1 cellular context compared by ENCODE assay signal in genomic region chr3:197961582-197961945, GRCh38.
TF ChIP-seq lines count a peak whose summit lies in the region.

No MANE protein-coding gene starts in this region.

TF ChIP-seq in GM23338, 12 proteins besides CTCF, POLR2A, EP300 and RAD21 (continued from another document):
- TF ChIP-seq, protein P1, sequence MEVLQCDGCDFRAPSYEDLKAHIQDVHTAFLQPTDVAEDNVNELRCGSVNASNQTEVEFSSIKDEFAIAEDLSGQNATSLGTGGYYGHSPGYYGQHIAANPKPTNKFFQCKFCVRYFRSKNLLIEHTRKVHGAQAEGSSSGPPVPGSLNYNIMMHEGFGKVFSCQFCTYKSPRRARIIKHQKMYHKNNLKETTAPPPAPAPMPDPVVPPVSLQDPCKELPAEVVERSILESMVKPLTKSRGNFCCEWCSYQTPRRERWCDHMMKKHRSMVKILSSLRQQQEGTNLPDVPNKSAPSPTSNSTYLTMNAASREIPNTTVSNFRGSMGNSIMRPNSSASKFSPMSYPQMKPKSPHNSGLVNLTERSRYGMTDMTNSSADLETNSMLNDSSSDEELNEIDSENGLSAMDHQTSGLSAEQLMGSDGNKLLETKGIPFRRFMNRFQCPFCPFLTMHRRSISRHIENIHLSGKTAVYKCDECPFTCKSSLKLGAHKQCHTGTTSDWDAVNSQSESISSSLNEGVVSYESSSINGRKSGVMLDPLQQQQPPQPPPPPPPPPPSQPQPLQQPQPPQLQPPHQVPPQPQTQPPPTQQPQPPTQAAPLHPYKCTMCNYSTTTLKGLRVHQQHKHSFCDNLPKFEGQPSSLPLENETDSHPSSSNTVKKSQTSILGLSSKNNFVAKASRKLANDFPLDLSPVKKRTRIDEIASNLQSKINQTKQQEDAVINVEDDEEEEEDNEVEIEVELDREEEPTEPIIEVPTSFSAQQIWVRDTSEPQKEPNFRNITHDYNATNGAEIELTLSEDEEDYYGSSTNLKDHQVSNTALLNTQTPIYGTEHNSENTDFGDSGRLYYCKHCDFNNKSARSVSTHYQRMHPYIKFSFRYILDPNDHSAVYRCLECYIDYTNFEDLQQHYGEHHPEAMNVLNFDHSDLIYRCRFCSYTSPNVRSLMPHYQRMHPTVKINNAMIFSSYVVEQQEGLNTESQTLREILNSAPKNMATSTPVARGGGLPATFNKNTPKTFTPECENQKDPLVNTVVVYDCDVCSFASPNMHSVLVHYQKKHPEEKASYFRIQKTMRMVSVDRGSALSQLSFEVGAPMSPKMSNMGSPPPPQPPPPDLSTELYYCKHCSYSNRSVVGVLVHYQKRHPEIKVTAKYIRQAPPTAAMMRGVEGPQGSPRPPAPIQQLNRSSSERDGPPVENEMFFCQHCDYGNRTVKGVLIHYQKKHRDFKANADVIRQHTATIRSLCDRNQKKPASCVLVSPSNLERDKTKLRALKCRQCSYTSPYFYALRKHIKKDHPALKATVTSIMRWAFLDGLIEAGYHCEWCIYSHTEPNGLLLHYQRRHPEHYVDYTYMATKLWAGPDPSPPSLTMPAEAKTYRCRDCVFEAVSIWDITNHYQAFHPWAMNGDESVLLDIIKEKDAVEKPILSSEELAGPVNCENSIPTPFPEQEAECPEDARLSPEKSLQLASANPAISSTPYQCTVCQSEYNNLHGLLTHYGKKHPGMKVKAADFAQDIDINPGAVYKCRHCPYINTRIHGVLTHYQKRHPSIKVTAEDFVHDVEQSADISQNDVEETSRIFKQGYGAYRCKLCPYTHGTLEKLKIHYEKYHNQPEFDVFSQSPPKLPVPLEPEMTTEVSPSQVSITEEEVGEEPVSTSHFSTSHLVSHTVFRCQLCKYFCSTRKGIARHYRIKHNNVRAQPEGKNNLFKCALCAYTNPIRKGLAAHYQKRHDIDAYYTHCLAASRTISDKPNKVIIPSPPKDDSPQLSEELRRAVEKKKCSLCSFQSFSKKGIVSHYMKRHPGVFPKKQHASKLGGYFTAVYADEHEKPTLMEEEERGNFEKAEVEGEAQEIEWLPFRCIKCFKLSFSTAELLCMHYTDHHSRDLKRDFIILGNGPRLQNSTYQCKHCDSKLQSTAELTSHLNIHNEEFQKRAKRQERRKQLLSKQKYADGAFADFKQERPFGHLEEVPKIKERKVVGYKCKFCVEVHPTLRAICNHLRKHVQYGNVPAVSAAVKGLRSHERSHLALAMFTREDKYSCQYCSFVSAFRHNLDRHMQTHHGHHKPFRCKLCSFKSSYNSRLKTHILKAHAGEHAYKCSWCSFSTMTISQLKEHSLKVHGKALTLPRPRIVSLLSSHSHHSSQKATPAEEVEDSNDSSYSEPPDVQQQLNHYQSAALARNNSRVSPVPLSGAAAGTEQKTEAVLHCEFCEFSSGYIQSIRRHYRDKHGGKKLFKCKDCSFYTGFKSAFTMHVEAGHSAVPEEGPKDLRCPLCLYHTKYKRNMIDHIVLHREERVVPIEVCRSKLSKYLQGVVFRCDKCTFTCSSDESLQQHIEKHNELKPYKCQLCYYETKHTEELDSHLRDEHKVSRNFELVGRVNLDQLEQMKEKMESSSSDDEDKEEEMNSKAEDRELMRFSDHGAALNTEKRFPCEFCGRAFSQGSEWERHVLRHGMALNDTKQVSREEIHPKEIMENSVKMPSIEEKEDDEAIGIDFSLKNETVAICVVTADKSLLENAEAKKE (CRISPR knock-in tag; IDR thresholded peaks at IDR 0.05), result no peak
- no peak for TF ChIP-seq EZH2phosphoT487 (IDR thresholded peaks at IDR 0.05; ENCODE audit: unreplicated experiment)
